ENCODE assay signal across 10 cellular contexts in the genomic region with DNA sequence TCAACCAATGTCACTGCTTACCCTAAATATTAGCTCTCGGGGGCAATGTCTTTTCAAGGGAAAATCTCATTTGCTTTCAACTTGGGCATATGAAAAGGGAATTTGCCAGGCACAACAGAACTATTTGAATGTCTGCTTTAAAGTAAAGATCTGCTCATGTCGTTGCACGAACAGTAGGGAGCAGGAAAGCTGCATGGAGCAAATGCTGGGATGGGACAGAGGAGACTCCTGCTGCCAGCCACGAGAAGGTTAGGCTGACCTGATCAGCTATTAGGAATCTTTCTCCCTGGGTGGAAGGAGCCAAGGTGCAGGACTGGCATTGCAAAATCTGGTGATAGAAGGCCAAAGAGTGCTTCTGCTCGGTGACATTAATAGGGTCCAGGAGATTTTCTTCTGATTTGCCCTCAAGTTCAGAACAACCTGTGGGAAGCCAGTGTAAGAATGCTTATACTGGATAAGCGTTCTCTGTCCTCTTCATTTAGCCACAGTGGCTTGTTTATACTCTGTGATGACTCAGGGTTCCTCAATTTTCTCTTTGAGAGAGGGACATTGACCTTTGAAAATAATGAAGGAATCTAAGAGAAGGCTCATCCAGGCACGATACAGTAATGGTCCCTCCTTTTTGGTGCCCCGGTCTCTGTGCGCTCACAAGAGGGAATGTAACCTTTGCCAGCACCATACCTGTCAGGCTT. TPM values are rescaled to one million over a fixed set of nuclear protein-coding genes. Genes with fewer than 3 reads are reported as not detected.
DNase-seq lines count a peak whose midpoint lies in the region; ATAC-seq and TF ChIP-seq lines count a peak whose summit lies in the region.
"Had no signal": no experiment of that assay in that cellular context is flagged by ENCODE, and none has a peak within 500 bp of the region (broad histone marks: within the 10 kb centered on the region; RNA-seq: fewer than 3 reads in every experiment).

No MANE protein-coding gene starts in this region.

- H3K36me3 ChIP-seq in brain microvascular endothelial cell (replicated peaks) = no peaks in the 10 kb centered on the region
- no peaks in the 10 kb centered on the region for H3K36me3 ChIP-seq in skeletal muscle satellite cell (ENCODE audit: insufficient read depth, low read length)

- peak; percentile 55 for TF ChIP-seq CTCF in brain microvascular endothelial cell (IDR thresholded peaks at IDR 0.05; ENCODE audit: low read depth, low read length, missing control alignments)

- no peak for ATAC-seq in GM19328 (IDR thresholded peaks at IDR 0.05; ENCODE audit: unreplicated experiment)
- ATAC-seq in HG02763 (IDR thresholded peaks at IDR 0.05; ENCODE audit: unreplicated experiment) = no peak
- ATAC-seq in GM21360 (IDR thresholded peaks at IDR 0.05; ENCODE audit: unreplicated experiment) = no peak

- H3K9me3 ChIP-seq in skeletal muscle satellite cell (replicated peaks; ENCODE audit: low read length) = no peaks in the 10 kb centered on the region

- H3K27ac ChIP-seq in brain microvascular endothelial cell = peak overlapping the region; percentile 50
- H3K27ac ChIP-seq: RWPE1 had no signal

- peak overlapping the region; percentile 72 for H3K4me2 ChIP-seq in skeletal muscle satellite cell (ENCODE audit: low read length)

- H3K27me3 ChIP-seq in brain microvascular endothelial cell (replicated peaks) = no peaks in the 10 kb centered on the region
- H3K27me3 ChIP-seq in skeletal muscle satellite cell (ENCODE audit: control insufficient read depth, insufficient read depth, low read length) = no peaks in the 10 kb centered on the region

- TF ChIP-seq POLR2A in erythroblast (IDR thresholded peaks at IDR 0.05; ENCODE audit: low read length) = no peak

- no peak overlapping the region for H3K4me3 ChIP-seq in brain microvascular endothelial cell (ENCODE audit: low read depth, low read length)
- peak overlapping the region; percentile 16 for H3K4me3 ChIP-seq in skeletal muscle satellite cell (ENCODE audit: low read length)

- H3K9ac ChIP-seq in skeletal muscle satellite cell (ENCODE audit: low read depth, low read length) = peak overlapping the region; percentile 72

- H3K4me1 ChIP-seq in skeletal muscle satellite cell (ENCODE audit: control insufficient read depth, insufficient read depth, low read length) = peaks cover 31% of the 10 kb centered on the region

- in situ Hi-C loops in brain microvascular endothelial cell (cut with HindIII; ENCODE audit: low pct_ligation_motif_present, low sequenced_read_pairs) = no loop called here

- DNase-seq in GM04504 (ENCODE audit: low read depth) (peak; percentile 33), brain microvascular endothelial cell (no peak), inferior parietal cortex (ENCODE audit: extremely low spot score) (peak; percentile 8), erythroblast (lab: John Stamatoyannopoulos, UW) (no peak)
- DNase-seq: effector CD4-positive, alpha-beta T cell had no signal

RNA-seq across cellular contexts. Expression of a gene that starts 22.9 kb away (rescaled TPM):
- 13.7 and 40.4 TPM in 2 replicates for total RNA-seq in skeletal muscle satellite cell (2012; rRNA removed)

Comparison
In these comparisons a context has a peak if more than half of its experiments do, and no peak if none do; other contexts are left out.
1. DNase-seq: peak in GM04504 (single experiment) and inferior parietal cortex (single experiment); none in brain microvascular endothelial cell (single experiment) and erythroblast (0 of 2).